ENCODE assay signal across 8 cellular contexts in the genomic region with DNA sequence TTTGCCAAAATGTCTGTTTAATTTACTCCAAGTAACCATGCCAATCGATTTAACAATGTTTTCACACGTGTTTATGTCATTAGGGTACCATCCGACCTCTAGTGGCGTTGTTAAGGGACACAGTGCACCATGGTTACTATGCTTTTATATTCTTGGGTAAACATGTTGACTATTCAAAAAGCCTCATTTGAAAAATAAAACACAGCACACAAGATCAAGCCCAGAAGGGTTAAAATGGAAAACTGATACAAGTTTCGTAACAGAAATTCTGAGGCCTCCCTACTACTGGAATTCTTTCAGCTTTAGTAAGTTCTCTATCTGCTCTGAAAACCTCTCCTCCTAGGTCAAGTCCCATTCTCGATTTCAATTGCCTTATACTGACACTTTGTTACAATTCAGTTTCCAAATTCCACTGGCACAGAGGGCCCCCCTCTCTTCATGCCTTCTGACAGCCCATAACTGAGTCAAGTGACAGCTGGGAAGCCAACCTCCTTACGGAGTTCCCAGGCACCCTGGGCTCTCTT. TPM values are rescaled to one million over a fixed set of nuclear protein-coding genes. Genes with fewer than 3 reads are reported as not detected.
A peak's percentile ranks its signal among the peaks of the same experiment; 100 is the strongest.
DNase-seq lines count a peak whose midpoint lies in the region; ATAC-seq and TF ChIP-seq lines count a peak whose summit lies in the region.

No MANE protein-coding gene starts in this region.

- intact Hi-C loops in OCI-LY7 (cut with micrococcal nuclease; ENCODE audit: unreplicated experiment): loop anchor here (5.0 kb wide), 1 partner anchor 230 kb away; no protein-coding TSS in a partner anchor

- no peaks in the 10 kb centered on the region for H3K27me3 ChIP-seq in mesendoderm (ENCODE audit: insufficient read depth, low read length, poor library complexity)

- no peak overlapping the region for H3K23ac ChIP-seq in mesendoderm (ENCODE audit: low read length)

- BruUV-seq in OCI-LY7 (replicated peaks; lab: Mats Ljungman, UMichigan): TSS peak; percentile 63

- peak overlapping the region; percentile 19 for H3K27ac ChIP-seq in OCI-LY7 (ENCODE audit: low read depth, low read length, poor library complexity, severe bottlenecking)
- H3K27ac ChIP-seq in caudate nucleus (ENCODE audit: low read depth, low read length): peak overlapping the region; percentile 50
- no peak overlapping the region for H3K27ac ChIP-seq in mesendoderm (ENCODE audit: low read depth, low read length)

- peak; percentile 36 for DNase-seq in AG09319 (ENCODE audit: extremely low read depth, low read depth)
- DNase-seq in GM12865 (ENCODE audit: low read depth): peak; percentile 46
- DNase-seq in OCI-LY7 (ENCODE audit: low spot score): peak; percentile 56
- no peak for DNase-seq in caudate nucleus (lab: John Stamatoyannopoulos, UW)
- peak; percentile 64 for DNase-seq in mesendoderm
- no peak for DNase-seq in activated CD8-positive, alpha-beta memory T cell treated with anti-CD3 and anti-CD28 coated beads for 24 hours

- peak overlapping the region; percentile 97 for H3K4me2 ChIP-seq in OCI-LY7 (ENCODE audit: low read length)
- H3K4me2 ChIP-seq in mesendoderm (ENCODE audit: low read length): no peak overlapping the region

- no peak overlapping the region for H2AK5ac ChIP-seq in mesendoderm (ENCODE audit: low read length)

- H3K4me1 ChIP-seq in OCI-LY7 (ENCODE audit: insufficient read depth, low read length, poor library complexity, severe bottlenecking) (peaks cover 36% of the 10 kb centered on the region), mesendoderm (ENCODE audit: control insufficient read depth, low read depth, low read length) (peaks cover 10% of the 10 kb centered on the region)

- peak overlapping the region; percentile 99; the same call in 1 of the 2 replicates for H3K4me3 ChIP-seq in GM12865 (ENCODE audit: low read depth, low read length)
- H3K4me3 ChIP-seq in OCI-LY7 (ENCODE audit: low read depth, low read length, poor library complexity, severe bottlenecking): peak overlapping the region; percentile 99
- H3K4me3 ChIP-seq in mesendoderm (ENCODE audit: low read length): no peak overlapping the region

- no peak overlapping the region for H2BK15ac ChIP-seq in mesendoderm (replicated peaks; ENCODE audit: low read depth)

- peaks cover 39% of the 10 kb centered on the region for H4K20me1 ChIP-seq in OCI-LY7 (ENCODE audit: insufficient read depth, low read length)

- H2BK120ac ChIP-seq in mesendoderm (ENCODE audit: low read depth, low read length): no peak overlapping the region

- ATAC-seq in HG02973 (IDR thresholded peaks at IDR 0.05; ENCODE audit: unreplicated experiment) (no peak), HG03039 (IDR thresholded peaks at IDR 0.05; ENCODE audit: unreplicated experiment) (no peak)

- no peak overlapping the region for H4K8ac ChIP-seq in mesendoderm (ENCODE audit: low read depth, low read length)

- CTCF ChIA-PET in OCI-LY7 (lab: Charles Lee; ENCODE audit: unreplicated experiment): interaction anchor here (1.0 kb wide), 1 partner anchor 9 kb away, joined by 3 read pairs; no protein-coding TSS in a partner anchor

- H4K5ac ChIP-seq in mesendoderm (ENCODE audit: low read length): no peak overlapping the region

- no peak overlapping the region for H3K18ac ChIP-seq in mesendoderm (ENCODE audit: low read length)

- H3K9me2 ChIP-seq in OCI-LY7 (ENCODE audit: insufficient read depth, low read length): no peaks in the 10 kb centered on the region

- no peak overlapping the region for H3K9ac ChIP-seq in mesendoderm (ENCODE audit: low read length)

- no peak overlapping the region for H3K4ac ChIP-seq in mesendoderm (ENCODE audit: low read depth, low read length)

- H3K79me1 ChIP-seq in mesendoderm (ENCODE audit: low read length): peaks cover 16% of the 10 kb centered on the region

- TF ChIP-seq CTCF in AG09319 (IDR thresholded peaks at IDR 0.05; ENCODE audit: low read depth, low read length) (peak; percentile 28), GM12865 (IDR thresholded peaks at IDR 0.05; ENCODE audit: insufficient read depth, low read depth, low read length, missing control alignments) (peak; percentile 8), OCI-LY7 (conservative IDR thresholded peaks at IDR 0.05; ENCODE audit: low read length) (peak; percentile 79)

- no peaks in the 10 kb centered on the region for H3K9me3 ChIP-seq in OCI-LY7 (ENCODE audit: low read length)

- no CpG with 5 or more reads among the region's 7 CpGs for WGBS in mesendoderm (ENCODE audit: extremely low coverage, insufficient coverage, low lambda C conversion rate)

- H3K56ac ChIP-seq in mesendoderm (ENCODE audit: low read length): no peak overlapping the region

- H2BK5ac ChIP-seq in mesendoderm (ENCODE audit: low read length): no peak overlapping the region

- POLR2A ChIA-PET in OCI-LY7 (lab: Charles Lee): interaction anchor here (0.5 to 1.3 kb wide), 5 partner anchors 9 to 112 kb away, joined by 3 to 5 read pairs (median 3); no protein-coding TSS in a partner anchor

- H3K79me2 ChIP-seq in OCI-LY7 (ENCODE audit: insufficient read depth, low read depth, low read length): peaks cover 59% of the 10 kb centered on the region
- peaks cover 47% of the 10 kb centered on the region for H3K79me2 ChIP-seq in mesendoderm (ENCODE audit: control insufficient read depth, insufficient read depth, low read length)

- H2AFZ ChIP-seq in OCI-LY7 (ENCODE audit: low read length): no peak overlapping the region

- H3K36me3 ChIP-seq in OCI-LY7 (ENCODE audit: insufficient read depth, low read length) (0 out of 2 replicates have a peak, but pooled peaks cover 4% of the 10 kb centered on the region), mesendoderm (ENCODE audit: control insufficient read depth, insufficient read depth, low read length) (no peaks in the 10 kb centered on the region)

RNA-seq across cellular contexts. Expression of gene CFAP20, which starts 2.1 kb away (rescaled TPM):
- 65.6 and 89.2 TPM in 2 replicates for total RNA-seq in OCI-LY7 (2014; rRNA removed; shearing (Covaris generic))
- 46.4 and 46.9 TPM in 2 replicates for total RNA-seq in OCI-LY7 (2022)
- polyA plus RNA-seq in mesendoderm (2013, experiment 1 of 2): 78.5 TPM
- polyA plus RNA-seq in mesendoderm (2013, experiment 2 of 2): 79.8 TPM

Comparison
In these comparisons a context has a peak if more than half of its experiments do, and no peak if none do; other contexts are left out.
1. DNase-seq: peak in AG09319 (single experiment), GM12865 (single experiment), OCI-LY7 (single experiment) and mesendoderm (single experiment); none in caudate nucleus (0 of 61) and activated CD8-positive, alpha-beta memory T cell treated with anti-CD3 and anti-CD28 coated beads for 24 hours (single experiment).
2. CTCF ChIP-seq: peak in every context shown above with its lines; median percentile 79 in OCI-LY7; 28 in AG09319; 8 in GM12865.